ENCODE assay signal across 1 cellular context in the genomic region with DNA sequence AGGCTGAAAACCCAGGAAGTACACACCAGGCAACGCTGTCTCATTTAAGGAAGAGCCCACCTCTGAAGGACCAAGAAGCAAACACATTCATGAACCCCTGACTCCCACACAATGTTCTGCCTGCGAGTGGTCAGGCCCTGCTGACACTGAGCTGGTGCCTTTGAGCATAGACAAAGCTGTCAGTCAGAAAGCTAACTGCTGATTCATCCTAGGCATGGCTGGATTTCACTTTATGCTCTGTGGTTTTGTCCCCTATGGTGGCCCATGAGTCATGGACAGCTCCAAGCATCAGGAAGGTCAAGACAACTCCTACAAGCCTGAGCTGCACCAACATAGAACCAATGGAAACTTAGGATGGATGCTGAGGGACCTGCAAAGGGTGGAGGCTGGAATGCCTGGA.
TF ChIP-seq lines count a peak whose summit lies in the region.

No MANE protein-coding gene starts in this region.

TF ChIP-seq in HepG2, 621 proteins besides CTCF, POLR2A, EP300 and RAD21 (continued from another document and continues in another):
- TF ChIP-seq ZBTB40 (IDR thresholded peaks at IDR 0.05) (no peak), ZBTB40 (CRISPR knock-in tag; IDR thresholded peaks at IDR 0.05) (no peak), HCFC1 (IDR thresholded peaks at IDR 0.05; ENCODE audit: low read depth, low read length) (no peak), THRA (CRISPR knock-in tag; IDR thresholded peaks at IDR 0.05; ENCODE audit: borderline replicate concordance) (no peak), FOXA3 (CRISPR knock-in tag; IDR thresholded peaks at IDR 0.05) (0 out of 2 replicates have a peak, but pooled peaks have one; percentile 22), RXRB (CRISPR knock-in tag; IDR thresholded peaks at IDR 0.05; ENCODE audit: borderline replicate concordance) (0 out of 2 replicates have a peak, but pooled peaks have one; percentile 36), BRD4 (CRISPR knock-in tag; IDR thresholded peaks at IDR 0.05) (no peak), ZNF264 (CRISPR knock-in tag; IDR thresholded peaks at IDR 0.05) (no peak), KAT8 (CRISPR knock-in tag; IDR thresholded peaks at IDR 0.05) (no peak), NR3C1 (CRISPR knock-in tag; IDR thresholded peaks at IDR 0.05) (no peak), CBX2 (IDR thresholded peaks at IDR 0.05; ENCODE audit: low read depth, low read length) (no peak), CBX2 (CRISPR knock-in tag; IDR thresholded peaks at IDR 0.05; ENCODE audit: low read depth) (no peak), RARA (CRISPR knock-in tag; IDR thresholded peaks at IDR 0.05) (0 out of 2 replicates have a peak, but pooled peaks have one; percentile 32), TCF7L2 (IDR thresholded peaks at IDR 0.05; ENCODE audit: low read depth, low read length) (no peak), DNMT3B (CRISPR knock-in tag; conservative IDR thresholded peaks at IDR 0.05) (no peak), GATA4 (IDR thresholded peaks at IDR 0.05; ENCODE audit: borderline replicate concordance, low read depth) (no peak), HMGXB3 (CRISPR knock-in tag; IDR thresholded peaks at IDR 0.05; ENCODE audit: borderline replicate concordance) (no peak; the same call in 1 of the 2 replicates), MAF1 (CRISPR knock-in tag; IDR thresholded peaks at IDR 0.05; ENCODE audit: borderline replicate concordance) (no peak), MXI1 (IDR thresholded peaks at IDR 0.05; ENCODE audit: borderline replicate concordance, low read depth, low read length) (peak; percentile 55; the same call in 1 of the 3 replicates), TGIF2 (CRISPR knock-in tag; IDR thresholded peaks at IDR 0.05) (peak; percentile 45; the same call in 1 of the 2 replicates), CAMTA2 (CRISPR knock-in tag; IDR thresholded peaks at IDR 0.05; ENCODE audit: borderline replicate concordance) (no peak), ESRRA (CRISPR knock-in tag; IDR thresholded peaks at IDR 0.05; ENCODE audit: low read depth) (no peak), JUN (CRISPR knock-in tag; IDR thresholded peaks at IDR 0.05) (0 out of 2 replicates have a peak, but pooled peaks have one; percentile 24), ZMAT3 (CRISPR knock-in tag; conservative IDR thresholded peaks at IDR 0.05) (no peak), ARNT (IDR thresholded peaks at IDR 0.05) (no peak), SNRNP70 (IDR thresholded peaks at IDR 0.05; ENCODE audit: low read depth, low read length) (no peak), ZNF260 (CRISPR knock-in tag; IDR thresholded peaks at IDR 0.05; ENCODE audit: borderline replicate concordance, low read depth) (no peak), TAF1 (CRISPR knock-in tag; IDR thresholded peaks at IDR 0.05) (no peak), JARID2 (CRISPR knock-in tag; IDR thresholded peaks at IDR 0.05; ENCODE audit: insufficient replicate concordance) (no peak), SKI (IDR thresholded peaks at IDR 0.05; ENCODE audit: partially characterized antibody) (no peak), MAFK (conservative IDR thresholded peaks at IDR 0.05 in 1 of 2, IDR thresholded peaks at IDR 0.05 in 1 of 2; ENCODE audit: low read length in 2 of 2) (peak; percentile 62 to 86), PTBP1 (IDR thresholded peaks at IDR 0.05; ENCODE audit: low read depth, low read length, poor library complexity, severe bottlenecking) (no peak), HNRNPH1 (optimal IDR thresholded peaks at IDR 0.05; ENCODE audit: low read depth, low read length) (no peak), SMAD3 (CRISPR knock-in tag; IDR thresholded peaks at IDR 0.05) (no peak), E2F1 (CRISPR knock-in tag; IDR thresholded peaks at IDR 0.05) (no peak), MED8 (CRISPR knock-in tag; IDR thresholded peaks at IDR 0.05; ENCODE audit: insufficient replicate concordance) (no peak)
- TF ChIP-seq, protein P1, sequence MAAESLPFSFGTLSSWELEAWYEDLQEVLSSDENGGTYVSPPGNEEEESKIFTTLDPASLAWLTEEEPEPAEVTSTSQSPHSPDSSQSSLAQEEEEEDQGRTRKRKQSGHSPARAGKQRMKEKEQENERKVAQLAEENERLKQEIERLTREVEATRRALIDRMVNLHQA (CRISPR knock-in tag; IDR thresholded peaks at IDR 0.05) = no peak
- TF ChIP-seq, protein P2, sequence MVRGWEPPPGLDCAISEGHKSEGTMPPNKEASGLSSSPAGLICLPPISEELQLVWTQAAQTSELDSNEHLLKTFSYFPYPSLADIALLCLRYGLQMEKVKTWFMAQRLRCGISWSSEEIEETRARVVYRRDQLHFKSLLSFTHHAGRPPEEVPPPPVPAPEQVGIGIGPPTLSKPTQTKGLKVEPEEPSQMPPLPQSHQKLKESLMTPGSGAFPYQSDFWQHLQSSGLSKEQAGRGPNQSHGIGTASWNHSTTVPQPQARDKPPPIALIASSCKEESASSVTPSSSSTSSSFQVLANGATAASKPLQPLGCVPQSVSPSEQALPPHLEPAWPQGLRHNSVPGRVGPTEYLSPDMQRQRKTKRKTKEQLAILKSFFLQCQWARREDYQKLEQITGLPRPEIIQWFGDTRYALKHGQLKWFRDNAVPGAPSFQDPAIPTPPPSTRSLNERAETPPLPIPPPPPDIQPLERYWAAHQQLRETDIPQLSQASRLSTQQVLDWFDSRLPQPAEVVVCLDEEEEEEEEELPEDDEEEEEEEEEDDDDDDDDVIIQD (CRISPR knock-in tag; IDR thresholded peaks at IDR 0.05; ENCODE audit: low read depth) = 0 out of 2 replicates have a peak, but pooled peaks have one; percentile 30
